8 cellular contexts compared by ENCODE assay signal in genomic region chr14:94026173-94026885, GRCh38. TPM values are rescaled to one million over a fixed set of nuclear protein-coding genes. Genes with fewer than 3 reads are reported as not detected.
DNase-seq lines count a peak whose midpoint lies in the region; ATAC-seq lines count a peak whose summit lies in the region.

Gene OTUB2, plus strand, starts transcription at chr14:94026340. Its CDS starts 198 bp downstream, at chr14:94026538.

- no peaks in the 10 kb centered on the region for H3K27me3 Mint-ChIP-seq in activated CD4-positive, alpha-beta T cell treated with anti-CD3 and anti-CD28 coated beads, Interleukin-2, amount 10 ng/mL, durations not matched to agents 24 days and 14 days

- ATAC-seq in GM19328 (IDR thresholded peaks at IDR 0.05; ENCODE audit: unreplicated experiment) (peak; percentile 99), HG03460 (IDR thresholded peaks at IDR 0.05; ENCODE audit: unreplicated experiment) (peak; percentile 100)

- no peaks in the 10 kb centered on the region for H3K9me3 Mint-ChIP-seq in activated CD4-positive, alpha-beta T cell treated with anti-CD3 and anti-CD28 coated beads, Interleukin-2, amount 10 ng/mL, durations not matched to agents 24 days and 14 days

- H3K36me3 Mint-ChIP-seq in activated CD4-positive, alpha-beta T cell treated with anti-CD3 and anti-CD28 coated beads, Interleukin-2, amount 10 ng/mL, durations not matched to agents 24 days and 14 days (ENCODE audit: low read depth) = no peaks in the 10 kb centered on the region

- DNase-seq in Ammon's horn (ENCODE audit: low spot score) (peak; percentile 99), NCI-H524 treated with DMSO at 0.1 percent for 48 hours (lab: John Stamatoyannopoulos, UW) (peak; percentile 97), dedifferentiated amniotic fluid mesenchymal stem cell (ENCODE audit: extremely low spot score) (peak; percentile 98), left kidney (ENCODE audit: low read depth, low spot score) (peak; percentile 100)
- DNase-seq in activated CD4-positive, alpha-beta T cell treated with anti-CD3 and anti-CD28 coated beads, Interleukin-2, amount 10 ng/mL, durations not matched to agents 24 days and 14 days = peak; percentile 99
- DNase-seq in stimulated activated CD4-positive, alpha-beta T cell treated with anti-CD3 and anti-CD28 coated beads, Interleukin-1b, Interleukin-23, amount 100 ng/mL, for 4 hours (ENCODE audit: low read depth in 2 of 2) = peak; percentile 93

- peak within 1 kb of the TSS; percentile 52 for H3K27ac Mint-ChIP-seq in activated CD4-positive, alpha-beta T cell treated with anti-CD3 and anti-CD28 coated beads, Interleukin-2, amount 10 ng/mL, durations not matched to agents 24 days and 14 days

- H3K4me3 Mint-ChIP-seq in activated CD4-positive, alpha-beta T cell treated with anti-CD3 and anti-CD28 coated beads, Interleukin-2, amount 10 ng/mL, durations not matched to agents 24 days and 14 days = peak within 1 kb of the TSS; percentile 75

- intact Hi-C loops in activated CD4-positive, alpha-beta T cell treated with anti-CD3 and anti-CD28 coated beads, Interleukin-2, amount 10 ng/mL, durations not matched to agents 24 days and 14 days (cut with micrococcal nuclease) = loop anchor here (1.0 to 10.0 kb wide), 4 partner anchors 10 to 368 kb away; partner anchors contain the start of genes DDX24 and IFI27L1

- peaks cover 41% of the 10 kb centered on the region for H3K4me1 Mint-ChIP-seq in activated CD4-positive, alpha-beta T cell treated with anti-CD3 and anti-CD28 coated beads, Interleukin-2, amount 10 ng/mL, durations not matched to agents 24 days and 14 days

RNA-seq across cellular contexts. Expression of gene OTUB2, which starts in this region (rescaled TPM):
- total RNA-seq in activated CD4-positive, alpha-beta T cell treated with anti-CD3 and anti-CD28 coated beads, Interleukin-2, amount 10 ng/mL, durations not matched to agents 24 days and 14 days = 1.3 and 1.7 TPM in 2 replicates

Comparison
In these comparisons a context has a peak if more than half of its experiments do, and no peak if none do; other contexts are left out.
1. Peak in every context shown above with its lines: DNase-seq and ATAC-seq.